Comparison of ENCODE assay signal across 1 cellular context in genomic region chr11:134231958-134232674, GRCh38.
TF ChIP-seq lines count a peak whose summit lies in the region.

No MANE protein-coding gene starts in this region.

TF ChIP-seq in endothelial cell of umbilical vein, 7 proteins besides CTCF, POLR2A, EP300 and RAD21:
- TF ChIP-seq GATA2 (IDR thresholded peaks at IDR 0.05; ENCODE audit: insufficient read depth, insufficient read length, low read depth, low read length) (no peak), MYC (IDR thresholded peaks at IDR 0.05; ENCODE audit: low read depth, low read length) (no peak), JUN (IDR thresholded peaks at IDR 0.05; ENCODE audit: borderline replicate concordance, insufficient read depth, insufficient read length, low read depth) (no peak), MAX (IDR thresholded peaks at IDR 0.05; ENCODE audit: insufficient read depth, insufficient read length) (no peak), FOS (IDR thresholded peaks at IDR 0.05; ENCODE audit: borderline replicate concordance, insufficient read depth, low read length) (no peak)
TF ChIP-seq in endothelial cell of umbilical vein: peak in this region for 0.
